Comparison of ENCODE assay signal across 19 cellular contexts in the genomic region with DNA sequence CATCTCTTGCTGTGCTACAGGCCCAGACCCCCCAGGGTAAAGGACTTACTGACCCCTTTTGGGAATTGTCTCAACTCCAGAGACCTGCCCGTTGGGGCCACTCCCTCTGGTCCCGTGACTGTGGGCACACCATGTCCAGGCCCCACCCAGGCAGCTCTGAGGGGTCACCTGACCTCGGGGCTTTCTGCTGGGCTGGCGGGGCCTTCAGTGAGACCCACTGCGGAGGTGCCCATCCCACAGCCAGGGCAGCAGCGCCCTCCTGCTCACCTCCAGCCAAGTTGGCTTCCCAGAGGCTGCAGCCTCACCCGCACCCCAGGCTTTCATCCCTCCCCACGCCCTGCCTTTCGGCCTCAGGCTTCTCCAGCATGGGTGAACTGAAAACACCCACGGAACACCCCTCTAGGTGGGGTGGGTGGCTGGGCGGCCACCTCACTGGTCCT.
DNase-seq lines count a peak whose midpoint lies in the region; ATAC-seq and TF ChIP-seq lines count a peak whose summit lies in the region.
"Had no signal": no experiment of that assay in that cellular context is flagged by ENCODE, and none has a peak within 500 bp of the region (broad histone marks: within the 10 kb centered on the region; RNA-seq: fewer than 3 reads in every experiment).

No MANE protein-coding gene starts in this region.

- H3K9me3 ChIP-seq in BLaER1 treated with 17β-estradiol and CSF1 and Interleukin-3, amounts not matched to agents 10 nM and 100 nM (replicated peaks in 1 of 11), result no peaks in the 10 kb centered on the region
- H3K9me3 ChIP-seq in spleen, result no peaks in the 10 kb centered on the region

- peaks cover 0 to 7% (median 0%) of the 10 kb centered on the region in 11 experiments; a peak in 3 of 22 replicates for H4K20me1 ChIP-seq in BLaER1 treated with 17β-estradiol and CSF1 and Interleukin-3, amounts not matched to agents 10 nM and 100 nM

- CTCF ChIA-PET in activated CD8-positive, alpha-beta memory T cell treated with anti-CD3 and anti-CD28 coated beads, Interleukin-2, amount 10 ng/mL, durations not matched to agents 7 days and 5 days (lab: Charles Lee), result interaction anchor here (1.5 kb wide), 1 partner anchor 12 kb away, joined by 6 read pairs; no protein-coding TSS in a partner anchor

- H3K27me3 Mint-ChIP-seq in activated CD8-positive, alpha-beta memory T cell treated with anti-CD3 and anti-CD28 coated beads, Interleukin-2, amount 10 ng/mL, durations not matched to agents 7 days and 5 days, result peaks cover 24% of the 10 kb centered on the region
- H3K27me3 Mint-ChIP-seq: CD4-positive, alpha-beta T cell had no signal

- peaks cover 18% of the 10 kb centered on the region for H3K4me1 Mint-ChIP-seq in activated CD8-positive, alpha-beta memory T cell treated with anti-CD3 and anti-CD28 coated beads, Interleukin-2, amount 10 ng/mL, durations not matched to agents 7 days and 5 days

- H3K4me1 ChIP-seq in BLaER1 treated with 17β-estradiol and CSF1 and Interleukin-3, amounts not matched to agents 10 nM and 100 nM, result peaks cover 13 to 37% (median 30%) of the 10 kb centered on the region in 10 experiments
- H3K4me1 ChIP-seq in spleen, result no peaks in the 10 kb centered on the region

- TF ChIP-seq CTCF in spleen (IDR thresholded peaks at IDR 0.05 in 8 of 11, conservative IDR thresholded peaks at IDR 0.05 in 3 of 11), result no peak

- no peaks in the 10 kb centered on the region for H3K36me3 Mint-ChIP-seq in activated CD8-positive, alpha-beta memory T cell treated with anti-CD3 and anti-CD28 coated beads, Interleukin-2, amount 10 ng/mL, durations not matched to agents 7 days and 5 days

- no peaks in the 10 kb centered on the region for H3K36me3 ChIP-seq in BLaER1 treated with 17β-estradiol and CSF1 and Interleukin-3, amounts not matched to agents 10 nM and 100 nM
- H3K36me3 ChIP-seq in spleen, result no peaks in the 10 kb centered on the region

- H3K27ac ChIP-seq in BLaER1 treated with 17β-estradiol and CSF1 and Interleukin-3, amounts not matched to agents 10 nM and 100 nM, result no peak overlapping the region
- no peak overlapping the region for H3K27ac ChIP-seq in spleen
- H3K27ac ChIP-seq: 22Rv1 had no signal

- no peak for ATAC-seq in activated CD8-positive, alpha-beta memory T cell treated with anti-CD3 and anti-CD28 coated beads, Interleukin-2, amount 10 ng/mL, durations not matched to agents 7 days and 5 days
- ATAC-seq in left lobe of liver, result no peak

- no peak overlapping the region for H3K27ac Mint-ChIP-seq in activated CD8-positive, alpha-beta memory T cell treated with anti-CD3 and anti-CD28 coated beads, Interleukin-2, amount 10 ng/mL, durations not matched to agents 7 days and 5 days
- H3K27ac Mint-ChIP-seq: CD4-positive, alpha-beta T cell had no signal

- no peaks in the 10 kb centered on the region for H3K9me3 Mint-ChIP-seq in activated CD8-positive, alpha-beta memory T cell treated with anti-CD3 and anti-CD28 coated beads, Interleukin-2, amount 10 ng/mL, durations not matched to agents 7 days and 5 days (ENCODE audit: low read depth)
- H3K9me3 Mint-ChIP-seq: CD4-positive, alpha-beta T cell had no signal

- DNase-seq in activated CD8-positive, alpha-beta memory T cell treated with anti-CD3 and anti-CD28 coated beads for 24 hours, result peak; percentile 50
- no peak for DNase-seq in activated CD8-positive, alpha-beta memory T cell treated with anti-CD3 and anti-CD28 coated beads, Interleukin-2, amount 10 ng/mL, durations not matched to agents 7 days and 5 days
- DNase-seq in left lobe of liver (ENCODE audit: low spot score) (peak; percentile 32), spleen (peak; percentile 58), hepatic stellate cell (ENCODE audit: low spot score) (no peak), NCI-H1436 (lab: John Stamatoyannopoulos, UW) (no peak), midbrain (lab: John Stamatoyannopoulos, UW) (no peak)
- DNase-seq: COR-L47; Karpas-422; NCI-H1105; NCI-H2029; NCI-H446; NCI-H82; NK-92 treated with Interleukin-12 subunit alpha and Interleukin-12 subunit beta, amount 100 ng/mL, for 24 hours; RPMI8226; SHP77 had no signal

- H3K4me3 Mint-ChIP-seq in activated CD8-positive, alpha-beta memory T cell treated with anti-CD3 and anti-CD28 coated beads, Interleukin-2, amount 10 ng/mL, durations not matched to agents 7 days and 5 days, result no peak overlapping the region
- H3K4me3 Mint-ChIP-seq: CD4-positive, alpha-beta T cell had no signal

- no peak for TF ChIP-seq POLR2A in spleen (IDR thresholded peaks at IDR 0.05)

- no peak overlapping the region for H3K9ac ChIP-seq in BLaER1 treated with 17β-estradiol and CSF1 and Interleukin-3, amounts not matched to agents 10 nM and 100 nM

- peaks cover 0 to 35% (median 11%) of the 10 kb centered on the region in 11 experiments; a peak in 11 of 22 replicates for H3K27me3 ChIP-seq in BLaER1 treated with 17β-estradiol and CSF1 and Interleukin-3, amounts not matched to agents 10 nM and 100 nM
- peaks cover 0 to 35% (median 0%) of the 10 kb centered on the region in 7 donors for H3K27me3 ChIP-seq in spleen (replicated peaks in 1 of 7)

- peak overlapping the region in 10 of 11 experiments; percentile 17 to 68 (median 59); a peak in 19 of 22 replicates for H3K4me2 ChIP-seq in BLaER1 treated with 17β-estradiol and CSF1 and Interleukin-3, amounts not matched to agents 10 nM and 100 nM

- 85 to 91% (median 87%) methylated on average over 5 to 11 of the region's 11 CpGs for WGBS in spleen, 5 donors

- intact Hi-C loops in spleen (cut with DNase I; ENCODE audit: low total_unique reads), result no loop called here

- H3K4me3 ChIP-seq in BLaER1 treated with 17β-estradiol and CSF1 and Interleukin-3, amounts not matched to agents 10 nM and 100 nM, result no peak overlapping the region
- no peak overlapping the region for H3K4me3 ChIP-seq in spleen

Comparison
In these comparisons a context has a peak if more than half of its experiments do, and no peak if none do; other contexts are left out.
1. DNase-seq: peak in activated CD8-positive, alpha-beta memory T cell treated with anti-CD3 and anti-CD28 coated beads for 24 hours (single experiment), left lobe of liver (single experiment) and spleen (single experiment); none in activated CD8-positive, alpha-beta memory T cell treated with anti-CD3 and anti-CD28 coated beads, Interleukin-2, amount 10 ng/mL, durations not matched to agents 7 days and 5 days (single experiment), hepatic stellate cell (single experiment), NCI-H1436 (single experiment) and midbrain (single experiment).